In genomic region chr16:89985219-89985618, GRCh38 we compare ENCODE assay signal across 24 cellular contexts.
"Had no signal": no experiment of that assay in that cellular context is flagged by ENCODE, and none has a peak within 500 bp of the region (broad histone marks: within the 10 kb centered on the region; RNA-seq: fewer than 3 reads in every experiment).

No MANE protein-coding gene starts in this region.

- H3K9me3 ChIP-seq: Peyer's patch, SJCRH30 had no signal

- ATAC-seq: PC-3, Right ventricle myocardium inferior, SK-N-SH treated with all-trans-retinoic acid at 6 μM for 48 hours had no signal

- H3K27ac ChIP-seq: HL-60, KMS-11, Peyer's patch, SJCRH30 had no signal

- DNase-seq: Kasumi-1; MM.1S; NCI-H1092 treated with DMSO at 0.1 percent for 48 hours; NCI-H1436; NCI-H187; NCI-H2029; NCI-H2081 treated with DMSO at 0.1 percent for 48 hours; NCI-H2171; NCI-H226; NCI-H446; NCI-H510A; NCI-H524 treated with DMSO at 0.1 percent for 48 hours; NCI-H69; NCI-H774; NK-92 treated with Interleukin-12 subunit alpha and Interleukin-12 subunit beta, amount 100 ng/mL, for 24 hours; PC-3; Peyer's patch; SHP77 treated with DMSO at 0.1 percent for 48 hours; SJCRH30 had no signal

- H3K4me3 ChIP-seq: Peyer's patch, SJCRH30 had no signal

- H3K4me1 ChIP-seq: Peyer's patch, SJCRH30 had no signal

- H3K4me2 ChIP-seq: KMS-11 had no signal

- H3K27me3 ChIP-seq: Peyer's patch, SJCRH30 had no signal

- H3K9ac ChIP-seq: KMS-11 had no signal

- FAIRE-seq: HTR-8/SVneo had no signal
